ENCODE assay signal across 9 cellular contexts in the genomic region with DNA sequence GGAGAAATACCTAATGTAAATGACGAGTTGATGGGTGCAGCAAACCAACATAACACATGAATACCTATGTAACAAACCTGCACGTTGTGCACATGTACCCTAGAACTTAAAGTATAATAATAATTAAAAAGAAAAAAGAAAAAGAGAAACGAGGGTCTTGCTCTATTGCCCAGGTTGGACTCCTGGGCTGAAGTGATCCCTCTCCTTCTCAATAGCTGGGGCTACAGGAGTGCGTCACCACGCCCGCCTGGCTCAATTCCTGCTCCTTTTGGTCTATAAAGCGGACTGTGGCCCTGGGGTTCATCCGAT. TPM values are rescaled to one million over a fixed set of nuclear protein-coding genes. Genes with fewer than 3 reads are reported as not detected.
DNase-seq lines count a peak whose midpoint lies in the region; ATAC-seq, FAIRE-seq and TF ChIP-seq lines count a peak whose summit lies in the region.
"Had no signal": no experiment of that assay in that cellular context is flagged by ENCODE, and none has a peak within 500 bp of the region (broad histone marks: within the 10 kb centered on the region; RNA-seq: fewer than 3 reads in every experiment).

No MANE protein-coding gene starts in this region.

- DNase-seq in HFFc6 (peak; percentile 75), NCI-H2081 treated with DMSO at 0.1 percent for 48 hours (lab: John Stamatoyannopoulos, UW) (no peak), GM12891 (ENCODE audit: insufficient read length, low spot score) (no peak)
- no peak for DNase-seq in activated naive CD8-positive, alpha-beta T cell treated with anti-CD3 and anti-CD28 coated beads, Interleukin-2, amount 50 U/mL, for 24 hours
- DNase-seq in stimulated activated naive CD8-positive, alpha-beta T cell treated with anti-CD3 and anti-CD28 coated beads, Interleukin-15, amount 100 ng/mL, for 72 hours: no peak

- peak overlapping the region; percentile 41 for H3K9ac ChIP-seq in iPS-18a (ENCODE audit: low read length)

- H3K4me3 Mint-ChIP-seq in HFFc6: peak overlapping the region; percentile 93
- H3K4me3 Mint-ChIP-seq in activated naive CD8-positive, alpha-beta T cell treated with anti-CD3 and anti-CD28 coated beads, Interleukin-2, amount 50 U/mL, for 24 hours: peak overlapping the region; percentile 85
- peak overlapping the region; percentile 79 to 90 for H3K4me3 Mint-ChIP-seq in stimulated activated naive CD8-positive, alpha-beta T cell treated with anti-CD3 and anti-CD28 coated beads, Interleukin-15, amount 100 ng/mL, for 72 hours

- TF ChIP-seq POLR2A in GM12891 (IDR thresholded peaks at IDR 0.05; ENCODE audit: low read depth, low read length): no peak

- no peak for FAIRE-seq in GM12891 (lab: Jason Lieb, UNC)

- peaks cover 4% of the 10 kb centered on the region for H3K4me1 ChIP-seq in iPS-18a (ENCODE audit: control insufficient read depth, low read depth, low read length)

- no peak for ATAC-seq in activated naive CD8-positive, alpha-beta T cell treated with anti-CD3 and anti-CD28 coated beads, Interleukin-2, amount 50 U/mL, for 24 hours
- ATAC-seq in stimulated activated naive CD8-positive, alpha-beta T cell treated with anti-CD3 and anti-CD28 coated beads, Interleukin-15, amount 100 ng/mL, for 72 hours: no peak
- ATAC-seq in GM18861 (IDR thresholded peaks at IDR 0.05; ENCODE audit: unreplicated experiment) (no peak), HG02852 (IDR thresholded peaks at IDR 0.05; ENCODE audit: unreplicated experiment) (no peak)

- peak overlapping the region; percentile 100 for H3K27ac Mint-ChIP-seq in HFFc6
- H3K27ac Mint-ChIP-seq in activated naive CD8-positive, alpha-beta T cell treated with anti-CD3 and anti-CD28 coated beads, Interleukin-2, amount 50 U/mL, for 24 hours: peak overlapping the region; percentile 91
- peak overlapping the region; percentile 94 to 96 for H3K27ac Mint-ChIP-seq in stimulated activated naive CD8-positive, alpha-beta T cell treated with anti-CD3 and anti-CD28 coated beads, Interleukin-15, amount 100 ng/mL, for 72 hours

- H3K9me3 ChIP-seq in iPS-18a (ENCODE audit: control insufficient read depth, low read depth, low read length): no peaks in the 10 kb centered on the region

- peaks cover 35% of the 10 kb centered on the region for H3K36me3 Mint-ChIP-seq in HFFc6 (ENCODE audit: low read depth)
- peaks cover 23% of the 10 kb centered on the region for H3K36me3 Mint-ChIP-seq in activated naive CD8-positive, alpha-beta T cell treated with anti-CD3 and anti-CD28 coated beads, Interleukin-2, amount 50 U/mL, for 24 hours (ENCODE audit: low read depth)

- H3K27ac ChIP-seq in iPS-18a (ENCODE audit: low read length): no peak overlapping the region

- H3K9me3 Mint-ChIP-seq in HFFc6: no peaks in the 10 kb centered on the region
- no peaks in the 10 kb centered on the region for H3K9me3 Mint-ChIP-seq in activated naive CD8-positive, alpha-beta T cell treated with anti-CD3 and anti-CD28 coated beads, Interleukin-2, amount 50 U/mL, for 24 hours
- no peaks in the 10 kb centered on the region for H3K9me3 Mint-ChIP-seq in stimulated activated naive CD8-positive, alpha-beta T cell treated with anti-CD3 and anti-CD28 coated beads, Interleukin-15, amount 100 ng/mL, for 72 hours

- no peak for TF ChIP-seq CTCF in HFFc6 (IDR thresholded peaks at IDR 0.05)

- peaks cover 15% of the 10 kb centered on the region for H3K36me3 ChIP-seq in iPS-18a (ENCODE audit: control insufficient read depth, low read depth, low read length)

- peaks cover 5% of the 10 kb centered on the region for H3K27me3 Mint-ChIP-seq in HFFc6 (ENCODE audit: insufficient read depth)
- no peaks in the 10 kb centered on the region for H3K27me3 Mint-ChIP-seq in activated naive CD8-positive, alpha-beta T cell treated with anti-CD3 and anti-CD28 coated beads, Interleukin-2, amount 50 U/mL, for 24 hours
- H3K27me3 Mint-ChIP-seq in stimulated activated naive CD8-positive, alpha-beta T cell treated with anti-CD3 and anti-CD28 coated beads, Interleukin-15, amount 100 ng/mL, for 72 hours: no peaks in the 10 kb centered on the region

- peaks cover 11% of the 10 kb centered on the region for H3K27me3 ChIP-seq in iPS-18a (ENCODE audit: control insufficient read depth, insufficient read depth, low read length)

- peaks cover 56% of the 10 kb centered on the region for H3K4me1 Mint-ChIP-seq in HFFc6 (ENCODE audit: low read depth)
- H3K4me1 Mint-ChIP-seq in activated naive CD8-positive, alpha-beta T cell treated with anti-CD3 and anti-CD28 coated beads, Interleukin-2, amount 50 U/mL, for 24 hours: peaks cover 22% of the 10 kb centered on the region
- peaks cover 19% of the 10 kb centered on the region for H3K4me1 Mint-ChIP-seq in stimulated activated naive CD8-positive, alpha-beta T cell treated with anti-CD3 and anti-CD28 coated beads, Interleukin-15, amount 100 ng/mL, for 72 hours

- H3K4me3 ChIP-seq in iPS-18a (ENCODE audit: low read length): peak overlapping the region; percentile 85

TF ChIP-seq in GM12891, 5 proteins besides CTCF, POLR2A, EP300 and RAD21:
- TF ChIP-seq TAF1 (IDR thresholded peaks at IDR 0.05; ENCODE audit: low read depth, low read length): no peak
- no peak for TF ChIP-seq SPI1 (IDR thresholded peaks at IDR 0.05; ENCODE audit: low read depth, low read length)
- TF ChIP-seq POU2F2 (IDR thresholded peaks at IDR 0.05; ENCODE audit: low read depth, low read length): no peak
- TF ChIP-seq POLR2AphosphoS5 (IDR thresholded peaks at IDR 0.05; ENCODE audit: low read depth, low read length): no peak
- no peak for TF ChIP-seq PAX5 (IDR thresholded peaks at IDR 0.05; ENCODE audit: insufficient read depth, low read length, severe bottlenecking)
TF ChIP-seq in GM12891: peak in this region for 0.

RNA-seq across cellular contexts. Expression of gene PTS, which starts 0.5 kb away (rescaled TPM):
- 10 to 100 TPM; 73.1 to 78.9 (median 75.7) TPM for total RNA-seq in HFFc6 (2021; fragmentation: NEBNext Ultra II Directional; extraction: Animal tissue kit (Norgen Biotek cat#: 25700))
- 10.2 TPM for polyA plus RNA-seq in GM12891 (2012; ENCODE audit: low read depth, missing spikeins)

RNA-seq across cellular contexts. Expression of gene PLET1, which starts 35.0 kb away (rescaled TPM):
- total RNA-seq in HFFc6 (2021; fragmentation: NEBNext Ultra II Directional; extraction: Animal tissue kit (Norgen Biotek cat#: 25700)): not detected
- not detected for polyA plus RNA-seq in GM12891 (2012; ENCODE audit: low read depth, missing spikeins)
- total RNA-seq: T-helper 1 cell treated with Interleukin-12 subunit alpha and Interleukin-12 subunit beta and Interleukin-4 antibody, amounts not matched to agents 30 ng/mL and 1 ng/mL, for 36 hours had no signal

RNA-seq across cellular contexts. Expression of gene BCO2, which starts 50.4 kb away (rescaled TPM):
- total RNA-seq in HFFc6 (2021; fragmentation: NEBNext Ultra II Directional; extraction: Animal tissue kit (Norgen Biotek cat#: 25700)): 1 to 10 TPM in 5 of 6 experiments, under 1 TPM in 1; 0.83 to 2.0 (median 1.3) TPM
- 0.42 TPM for polyA plus RNA-seq in GM12891 (2012; ENCODE audit: low read depth, missing spikeins)

RNA-seq across cellular contexts. Expression of gene TEX12, which starts 58.5 kb away (rescaled TPM):
- not detected for total RNA-seq in HFFc6 (2021; fragmentation: NEBNext Ultra II Directional; extraction: Animal tissue kit (Norgen Biotek cat#: 25700))
- not detected for polyA plus RNA-seq in GM12891 (2012; ENCODE audit: low read depth, missing spikeins)
- total RNA-seq: T-helper 1 cell treated with Interleukin-12 subunit alpha and Interleukin-12 subunit beta and Interleukin-4 antibody, amounts not matched to agents 30 ng/mL and 1 ng/mL, for 36 hours had no signal
